Comparison of ENCODE assay signal across 9 cellular contexts in genomic region chr19:42023121-42023942, GRCh38. TPM values are rescaled to one million over a fixed set of nuclear protein-coding genes. Genes with fewer than 3 reads are reported as not detected.
DNase-seq lines count a peak whose midpoint lies in the region; ATAC-seq, FAIRE-seq and TF ChIP-seq lines count a peak whose summit lies in the region.
"Had no signal": no experiment of that assay in that cellular context is flagged by ENCODE, and none has a peak within 500 bp of the region (broad histone marks: within the 10 kb centered on the region; RNA-seq: fewer than 3 reads in every experiment).

No MANE protein-coding gene starts in this region.

- H3K4me1 ChIP-seq in foreskin keratinocyte = no peaks in the 10 kb centered on the region

- peak; percentile 11 for ATAC-seq in foreskin keratinocyte
- ATAC-seq: heart left ventricle had no signal

- H3K27ac ChIP-seq in foreskin keratinocyte = no peak overlapping the region

- H3K27me3 ChIP-seq in foreskin keratinocyte = peaks cover 25% of the 10 kb centered on the region
- H3K27me3 ChIP-seq: heart left ventricle had no signal

- DNase-seq in AML-193 (lab: John Stamatoyannopoulos, UW) (peak; percentile 8 to 17), GM18507 (ENCODE audit: extremely low spot score, insufficient read length, low read depth) (no peak), SK-N-DZ (ENCODE audit: low spot score) (peak; percentile 26), foreskin keratinocyte (no peak), C1 segment of cervical spinal cord (lab: John Stamatoyannopoulos, UW) (no peak), NCI-H2029 treated with DMSO at 0.1 percent for 48 hours (lab: John Stamatoyannopoulos, UW) (no peak), urothelium cell line (ENCODE audit: low spot score) (no peak)
- no peak for DNase-seq in stimulated activated naive CD4-positive, alpha-beta T cell (lab: John Stamatoyannopoulos, UW)

- peak; percentile 55 for TF ChIP-seq CTCF in foreskin keratinocyte (conservative IDR thresholded peaks at IDR 0.05)

- FAIRE-seq in GM18507 (lab: Jason Lieb, UNC) = peak; percentile 15
- no peak for FAIRE-seq in urothelium cell line (lab: Jason Lieb, UNC)

RNA-seq across cellular contexts. Expression of gene ATP1A3, which starts 29.3 kb away (rescaled TPM):
- 59.1 and 60.5 TPM in 2 replicates for polyA plus RNA-seq in SK-N-DZ (2014; cell fraction: cytosol; rRNA removed)
- 28.8 and 38.0 TPM in 2 replicates for polyA plus RNA-seq in SK-N-DZ (2014; cell fraction: nucleus; rRNA removed)
- 0.14 TPM in 1 of 2 replicates, not detected in the other for total RNA-seq in foreskin keratinocyte
- polyA plus RNA-seq in foreskin keratinocyte = 0.09 and 0.13 TPM in 2 replicates

RNA-seq across cellular contexts. Expression of gene GRIK5, which starts 46.7 kb away (rescaled TPM):
- 11.5 and 14.1 TPM in 2 replicates for polyA plus RNA-seq in SK-N-DZ (2014; cell fraction: cytosol; rRNA removed)
- polyA plus RNA-seq in SK-N-DZ (2014; cell fraction: nucleus; rRNA removed) = 16.0 and 32.3 TPM in 2 replicates
- total RNA-seq in foreskin keratinocyte = 0.07 and 0.11 TPM in 2 replicates
- polyA plus RNA-seq in foreskin keratinocyte = 0.06 and 0.19 TPM in 2 replicates

RNA-seq across cellular contexts. Expression of gene ZNF574, which starts 52.6 kb away (rescaled TPM):
- 15.1 and 16.2 TPM in 2 replicates for polyA plus RNA-seq in SK-N-DZ (2014; cell fraction: cytosol; rRNA removed)
- 10.9 and 12.3 TPM in 2 replicates for polyA plus RNA-seq in SK-N-DZ (2014; cell fraction: nucleus; rRNA removed)
- total RNA-seq in foreskin keratinocyte = 16.0 and 17.7 TPM in 2 replicates
- polyA plus RNA-seq in foreskin keratinocyte = 11.9 and 12.0 TPM in 2 replicates

Comparison
In these comparisons a context has a peak if more than half of its experiments do, and no peak if none do; other contexts are left out.
1. DNase-seq: peak in AML-193 (2 of 2) and SK-N-DZ (single experiment); none in GM18507 (single experiment), foreskin keratinocyte (0 of 2), C1 segment of cervical spinal cord (0 of 14), NCI-H2029 treated with DMSO at 0.1 percent for 48 hours (single experiment), stimulated activated naive CD4-positive, alpha-beta T cell (0 of 6) and urothelium cell line (single experiment).